Comparison of ENCODE assay signal across 8 cellular contexts in genomic region chr3:40452876-40453730, GRCh38. TPM values are rescaled to one million over a fixed set of nuclear protein-coding genes. Genes with fewer than 3 reads are reported as not detected.
DNase-seq lines count a peak whose midpoint lies in the region; ATAC-seq and TF ChIP-seq lines count a peak whose summit lies in the region.

No MANE protein-coding gene starts in this region.

- TF ChIP-seq CTCF in AG09309 (IDR thresholded peaks at IDR 0.05; ENCODE audit: control insufficient read depth, insufficient read depth, low read depth, low read length, missing control alignments), result no peak
- TF ChIP-seq CTCF in activated B cell treated with CpG ODN at 0.5 μM for 24 hours (IDR thresholded peaks at IDR 0.05), result no peak
- TF ChIP-seq CTCF in smooth muscle cell (IDR thresholded peaks at IDR 0.05; ENCODE audit: borderline replicate concordance, insufficient read depth, poor library complexity, severe bottlenecking), result no peak

- peak overlapping the region; percentile 95 for H3K4me2 ChIP-seq in smooth muscle cell

- peaks cover 7% of the 10 kb centered on the region for H4K20me1 ChIP-seq in smooth muscle cell (ENCODE audit: low read depth)

- CTCF ChIA-PET in activated B cell treated with CpG ODN at 0.5 μM for 24 hours (lab: Charles Lee), result interaction anchor here (0.8 to 2.5 kb wide), 2 partner anchors 144 to 145 kb away, joined by 3 to 7 read pairs; no protein-coding TSS in a partner anchor

- peak overlapping the region; percentile 93 for H3K9ac ChIP-seq in smooth muscle cell (ENCODE audit: low read depth)

- peaks cover 7% of the 10 kb centered on the region for H3K4me1 ChIP-seq in smooth muscle cell (ENCODE audit: low read depth)

- no peaks in the 10 kb centered on the region for H3K9me3 ChIP-seq in smooth muscle cell (replicated peaks; ENCODE audit: low read depth)

- H3K4me3 Mint-ChIP-seq in activated B cell treated with CpG ODN at 0.5 μM for 24 hours (peak overlapping the region; percentile 96), immature natural killer cell (peak overlapping the region; percentile 86 to 96 (median 94))

- H3K27me3 ChIP-seq in smooth muscle cell (ENCODE audit: low read depth), result no peaks in the 10 kb centered on the region

- H3K36me3 ChIP-seq in smooth muscle cell (ENCODE audit: low read depth), result no peaks in the 10 kb centered on the region

- POLR2A ChIA-PET in activated B cell treated with CpG ODN at 0.5 μM for 24 hours (lab: Charles Lee), result interaction anchor here (0.6 to 3.3 kb wide), 8 partner anchors 10 to 1577 kb away, joined by 3 to 24 read pairs (median 8); partner anchors contain the start of genes CTNNB1, EIF1B, ZNF619 and ZNF621

- H3K9me3 Mint-ChIP-seq in activated B cell treated with CpG ODN at 0.5 μM for 24 hours, result no peaks in the 10 kb centered on the region
- H3K9me3 Mint-ChIP-seq in immature natural killer cell, result no peaks in the 10 kb centered on the region

- peak overlapping the region; percentile 98 for H3K27ac Mint-ChIP-seq in activated B cell treated with CpG ODN at 0.5 μM for 24 hours
- peak overlapping the region; percentile 95 to 99 (median 97) for H3K27ac Mint-ChIP-seq in immature natural killer cell

- peak overlapping the region; percentile 96 for H2AFZ ChIP-seq in smooth muscle cell (ENCODE audit: low read depth)

- WGBS in smooth muscle cell (ENCODE audit: low lambda C conversion rate), result 2% methylated on average over 40 of the region's 41 CpGs

- H3K36me3 Mint-ChIP-seq in activated B cell treated with CpG ODN at 0.5 μM for 24 hours (ENCODE audit: low read depth), result peaks cover 19% of the 10 kb centered on the region
- H3K36me3 Mint-ChIP-seq in immature natural killer cell, result peaks cover 0 to 13% (median 4%) of the 10 kb centered on the region in 3 donors

- H3K27me3 Mint-ChIP-seq in activated B cell treated with CpG ODN at 0.5 μM for 24 hours (no peaks in the 10 kb centered on the region), immature natural killer cell (ENCODE audit: low read depth in 3 of 3) (peaks cover 3 to 9% (median 7%) of the 10 kb centered on the region in 3 donors)

- DNase-seq in AG09309 (ENCODE audit: low read depth), result peak; percentile 92
- DNase-seq in NCI-H226, result peak; percentile 99
- peak; percentile 81 for DNase-seq in activated B cell treated with CpG ODN at 0.5 μM for 24 hours
- peak; percentile 96 for DNase-seq in central memory CD4-positive, alpha-beta T cell
- DNase-seq in immature natural killer cell, result peak; percentile 93 to 95 (median 94)
- DNase-seq in smooth muscle cell (lab: John Stamatoyannopoulos, UW; ENCODE audit: unreplicated experiment), result peak; percentile 79

- H3K79me2 ChIP-seq in smooth muscle cell (ENCODE audit: low read depth), result peaks cover 9% of the 10 kb centered on the region

- peaks cover 36% of the 10 kb centered on the region for H3K4me1 Mint-ChIP-seq in activated B cell treated with CpG ODN at 0.5 μM for 24 hours
- peaks cover 37 to 50% of the 10 kb centered on the region in 2 donors for H3K4me1 Mint-ChIP-seq in immature natural killer cell

- intact Hi-C loops in activated B cell treated with CpG ODN at 0.5 μM for 24 hours (cut with micrococcal nuclease), result loop anchor here (1.0 to 10.0 kb wide), 7 partner anchors 24 to 1398 kb away; partner anchors contain the start of genes CTNNB1, EIF1B, SCN11A and SLC25A38

- peak overlapping the region; percentile 83 for H3K27ac ChIP-seq in smooth muscle cell (ENCODE audit: low read depth)

- no peaks in the 10 kb centered on the region for H3F3A ChIP-seq in smooth muscle cell (ENCODE audit: low read depth)

- H3K4me3 ChIP-seq in AG09309 (ENCODE audit: control insufficient read depth, low read depth, low read length) (peak overlapping the region; percentile 91), smooth muscle cell (peak overlapping the region; percentile 63)

- ATAC-seq in GM19023 (IDR thresholded peaks at IDR 0.05; ENCODE audit: unreplicated experiment) (peak; percentile 91), HG03196 (IDR thresholded peaks at IDR 0.05; ENCODE audit: unreplicated experiment) (peak; percentile 95), activated B cell treated with CpG ODN at 0.5 μM for 24 hours (ENCODE audit: low read depth) (peak; percentile 92)

RNA-seq across cellular contexts. Expression of gene RPL14, which starts 4.0 kb away (rescaled TPM):
- total RNA-seq in activated B cell treated with CpG ODN at 0.5 μM for 24 hours, result 2,616 and 3,526 TPM in 2 replicates
- polyA plus RNA-seq in immature natural killer cell, result 100 to 1,000 TPM; 355 to 912 (median 682) TPM
- 381 and 396 TPM in 2 replicates for total RNA-seq in smooth muscle cell
- polyA plus RNA-seq in smooth muscle cell, result 402 and 403 TPM in 2 replicates

RNA-seq across cellular contexts. Expression of gene ZNF619, which starts 23.8 kb away (rescaled TPM):
- total RNA-seq in activated B cell treated with CpG ODN at 0.5 μM for 24 hours (14.9 and 16.7 TPM in 2 replicates), smooth muscle cell (2.5 and 2.7 TPM in 2 replicates)
- polyA plus RNA-seq in immature natural killer cell (1 to 10 TPM; 1.8 to 4.7 (median 2.6) TPM), smooth muscle cell (0.70 and 1.1 TPM in 2 replicates)

RNA-seq across cellular contexts. Expression of gene ZNF620, which starts 52.7 kb away (rescaled TPM):
- total RNA-seq in activated B cell treated with CpG ODN at 0.5 μM for 24 hours, result 3.6 and 4.0 TPM in 2 replicates
- polyA plus RNA-seq in immature natural killer cell, result 1 to 10 TPM; 1.3 to 4.7 (median 1.7) TPM
- total RNA-seq in smooth muscle cell, result 0.58 and 0.99 TPM in 2 replicates
- polyA plus RNA-seq in smooth muscle cell, result 0.63 and 1.9 TPM in 2 replicates

Comparison
In these comparisons a context has a peak if more than half of its experiments do, and no peak if none do; other contexts are left out.
1. Peak in every context shown above with its lines: DNase-seq, ATAC-seq, H3K4me3 ChIP-seq and H3K27ac ChIP-seq.